Comparison of ENCODE assay signal across 8 cellular contexts in the genomic region with DNA sequence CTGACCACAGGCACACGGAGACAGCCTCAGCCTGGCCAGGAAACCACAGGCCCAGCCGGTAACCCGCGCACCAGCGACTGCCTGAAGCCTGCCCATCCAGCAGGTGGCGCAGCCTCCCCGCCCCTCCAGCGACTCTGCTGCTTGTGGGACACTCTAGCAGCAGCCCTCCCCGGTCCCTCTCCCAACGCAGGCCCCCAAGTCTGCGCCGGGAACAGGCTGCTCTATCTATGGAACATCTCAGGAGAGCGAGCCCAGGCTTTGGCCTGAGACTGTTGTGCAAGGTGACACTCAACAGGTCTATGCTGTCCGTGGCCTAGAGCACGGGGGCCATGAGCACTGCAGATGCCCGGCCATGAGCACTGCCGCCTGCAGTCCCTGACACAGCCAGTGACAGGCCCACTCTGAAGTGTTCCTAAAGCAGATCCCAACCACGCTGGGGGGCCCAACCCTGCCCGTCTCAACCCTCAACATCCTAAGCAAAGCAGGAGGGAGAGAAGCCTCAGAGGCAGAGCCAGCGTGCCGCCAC. TPM values are rescaled to one million over a fixed set of nuclear protein-coding genes. Genes with fewer than 3 reads are reported as not detected.
A peak's percentile ranks its signal among the peaks of the same experiment; 100 is the strongest.
DNase-seq lines count a peak whose midpoint lies in the region; ATAC-seq and TF ChIP-seq lines count a peak whose summit lies in the region.

No MANE protein-coding gene starts in this region.

- peak; percentile 86 for TF ChIP-seq CTCF in OCI-LY1 (IDR thresholded peaks at IDR 0.05; ENCODE audit: low read length)
- peak; percentile 46 for TF ChIP-seq CTCF in cardiac fibroblast (IDR thresholded peaks at IDR 0.05; ENCODE audit: low read depth, low read length)
- peak; percentile 47 for TF ChIP-seq CTCF in neural progenitor cell (IDR thresholded peaks at IDR 0.05)

- H3K27ac ChIP-seq in OCI-LY1 (ENCODE audit: low read depth, low read length, poor library complexity, severe bottlenecking) (no peak overlapping the region), neural progenitor cell (no peak overlapping the region)

- H3K36me3 Mint-ChIP-seq in neural progenitor cell, result peaks cover 23% of the 10 kb centered on the region

- H3K27me3 ChIP-seq in OCI-LY1 (ENCODE audit: insufficient read depth, low read length), result no peaks in the 10 kb centered on the region
- no peaks in the 10 kb centered on the region for H3K27me3 ChIP-seq in neural progenitor cell

- no peaks in the 10 kb centered on the region for H3K9me3 ChIP-seq in OCI-LY1 (ENCODE audit: low read length)
- no peaks in the 10 kb centered on the region for H3K9me3 ChIP-seq in neural progenitor cell (ENCODE audit: low read depth)

- no peaks in the 10 kb centered on the region for H3K4me1 ChIP-seq in OCI-LY1 (ENCODE audit: insufficient read depth, low read length, severe bottlenecking)
- no peaks in the 10 kb centered on the region for H3K4me1 ChIP-seq in neural progenitor cell

- H2AFZ ChIP-seq in OCI-LY1 (ENCODE audit: low read length) (no peak overlapping the region), neural progenitor cell (replicated peaks) (no peak overlapping the region)

- H3K4me2 ChIP-seq in OCI-LY1 (ENCODE audit: low read length) (no peak overlapping the region), neural progenitor cell (no peak overlapping the region)

- no peak overlapping the region for H3K4me3 ChIP-seq in OCI-LY1 (ENCODE audit: low read depth, low read length, poor library complexity, severe bottlenecking)
- H3K4me3 ChIP-seq in cardiac fibroblast (replicated peaks in 1 of 2; ENCODE audit: low read depth in 2 of 2, low read length in 2 of 2), result no peak overlapping the region
- no peak overlapping the region for H3K4me3 ChIP-seq in neural progenitor cell

- H3K9ac ChIP-seq in OCI-LY1 (ENCODE audit: low read length) (no peak overlapping the region), neural progenitor cell (no peak overlapping the region)

- H3K79me2 ChIP-seq in OCI-LY1 (ENCODE audit: insufficient read depth, low read length), result no peaks in the 10 kb centered on the region
- H3K79me2 ChIP-seq in neural progenitor cell (ENCODE audit: low read depth), result peaks cover 6% of the 10 kb centered on the region

- no peak overlapping the region for H3K4me3 Mint-ChIP-seq in neural progenitor cell

- DNase-seq in DMS53 (lab: John Stamatoyannopoulos, UW), result peak; percentile 49
- DNase-seq in DMS53 treated with DMSO at 0.1 percent for 48 hours (lab: John Stamatoyannopoulos, UW; ENCODE audit: unreplicated experiment), result no peak
- peak; percentile 16 to 19 for DNase-seq in cardiac fibroblast (ENCODE audit: low read depth in 2 of 2)
- peak; percentile 30 for DNase-seq in neural progenitor cell (ENCODE audit: low spot score)
- DNase-seq in NCI-H2196 (lab: John Stamatoyannopoulos, UW; ENCODE audit: unreplicated experiment), result no peak
- no peak for DNase-seq in T1000 (lab: John Stamatoyannopoulos, UW)

- no peak overlapping the region for H3K27ac Mint-ChIP-seq in neural progenitor cell

- peaks cover 2% of the 10 kb centered on the region for H3K27me3 Mint-ChIP-seq in neural progenitor cell (ENCODE audit: insufficient read depth, low read depth)

- H3F3A ChIP-seq in OCI-LY1 (ENCODE audit: insufficient read depth, low read length) (no peaks in the 10 kb centered on the region), neural progenitor cell (ENCODE audit: low read depth) (no peaks in the 10 kb centered on the region)

- H3K9me2 ChIP-seq in OCI-LY1 (ENCODE audit: low read depth, low read length), result no peaks in the 10 kb centered on the region

- H3K36me3 ChIP-seq in OCI-LY1 (ENCODE audit: insufficient read depth, low read length) (peaks cover 93% of the 10 kb centered on the region), neural progenitor cell (no peaks in the 10 kb centered on the region)

- no peaks in the 10 kb centered on the region for H3K4me1 Mint-ChIP-seq in neural progenitor cell

- H3K9me3 Mint-ChIP-seq in neural progenitor cell, result no peaks in the 10 kb centered on the region

- no peak for ATAC-seq in GM21737 (IDR thresholded peaks at IDR 0.05; ENCODE audit: unreplicated experiment)

- no peaks in the 10 kb centered on the region for H4K20me1 ChIP-seq in OCI-LY1 (ENCODE audit: insufficient read depth, low read length)
- H4K20me1 ChIP-seq in neural progenitor cell (ENCODE audit: low read depth), result peaks cover 4% of the 10 kb centered on the region

RNA-seq across cellular contexts. Expression of a gene that starts 28.4 kb away (rescaled TPM):
- 5.7 and 14.6 TPM in 2 replicates for total RNA-seq in neural progenitor cell (ENCODE audit: low replicate concordance)

RNA-seq across cellular contexts. Expression of a gene that starts 42.2 kb away (rescaled TPM):
- 16.7 and 24.4 TPM in 2 replicates for total RNA-seq in neural progenitor cell (ENCODE audit: low replicate concordance)

Comparison
In these comparisons a context has a peak if more than half of its experiments do, and no peak if none do; other contexts are left out.
1. DNase-seq: peak in DMS53 (single experiment), cardiac fibroblast (2 of 2) and neural progenitor cell (single experiment); none in DMS53 treated with DMSO at 0.1 percent for 48 hours (single experiment), NCI-H2196 (single experiment) and T1000 (single experiment).
2. Peak in every context shown above with its lines, with median percentiles within 50 percentile points of each other: CTCF ChIP-seq.